ENCODE assay signal across 8 cellular contexts in genomic region chr9:114653556-114654159, GRCh38. TPM values are rescaled to one million over a fixed set of nuclear protein-coding genes. Genes with fewer than 3 reads are reported as not detected.
A peak's percentile ranks its signal among the peaks of the same experiment; 100 is the strongest.
DNase-seq lines count a peak whose midpoint lies in the region; ATAC-seq and TF ChIP-seq lines count a peak whose summit lies in the region.

No MANE protein-coding gene starts in this region.

- peaks cover 5% of the 10 kb centered on the region for H3K36me3 Mint-ChIP-seq in activated T-helper 2 cell treated with anti-CD3 and anti-CD28 coated beads, Interferon-gamma antibody, Interleukin-2, Interleukin-4, amounts not matched to agents 10 μg/mL and 5 μg/mL and 100 μg/mL, durations not matched to agents 14 hours and 24 hours and 36 hours (ENCODE audit: low read depth)

- H3K9me3 Mint-ChIP-seq in activated T-helper 2 cell treated with anti-CD3 and anti-CD28 coated beads, Interferon-gamma antibody, Interleukin-2, Interleukin-4, amounts not matched to agents 10 μg/mL and 5 μg/mL and 100 μg/mL, durations not matched to agents 14 hours and 24 hours and 36 hours = no peaks in the 10 kb centered on the region

- H3K9me3 ChIP-seq in BLaER1 = no peaks in the 10 kb centered on the region
- H3K9me3 ChIP-seq in osteoblast (ENCODE audit: low read depth, low read length) = no peaks in the 10 kb centered on the region
- no peaks in the 10 kb centered on the region for H3K9me3 ChIP-seq in thoracic aorta

- H3K27ac ChIP-seq in BLaER1 (peak overlapping the region; percentile 25; the same call in 1 of the 2 replicates), foreskin keratinocyte (no peak overlapping the region), osteoblast (ENCODE audit: low read depth, low read length) (peak overlapping the region; percentile 42), thoracic aorta (no peak overlapping the region)

- peaks cover 21% of the 10 kb centered on the region for H3K4me1 Mint-ChIP-seq in activated T-helper 2 cell treated with anti-CD3 and anti-CD28 coated beads, Interferon-gamma antibody, Interleukin-2, Interleukin-4, amounts not matched to agents 10 μg/mL and 5 μg/mL and 100 μg/mL, durations not matched to agents 14 hours and 24 hours and 36 hours (ENCODE audit: low read depth)

- no peak overlapping the region for H3K4me3 ChIP-seq in BLaER1
- H3K4me3 ChIP-seq in osteoblast (ENCODE audit: insufficient read depth, low read length) = no peak overlapping the region
- no peak overlapping the region for H3K4me3 ChIP-seq in thoracic aorta

- H3K27me3 ChIP-seq in BLaER1 (no peaks in the 10 kb centered on the region), foreskin keratinocyte (no peaks in the 10 kb centered on the region), osteoblast (ENCODE audit: insufficient read depth, low read length) (no peaks in the 10 kb centered on the region), thoracic aorta (replicated peaks; ENCODE audit: insufficient read depth) (no peaks in the 10 kb centered on the region)

- no peaks in the 10 kb centered on the region; the same call in 1 of the 2 replicates for H3K4me1 ChIP-seq in BLaER1
- H3K4me1 ChIP-seq in foreskin keratinocyte = no peaks in the 10 kb centered on the region
- peaks cover 20% of the 10 kb centered on the region for H3K4me1 ChIP-seq in osteoblast (ENCODE audit: insufficient read depth, low read length)
- no peaks in the 10 kb centered on the region for H3K4me1 ChIP-seq in thoracic aorta (ENCODE audit: control insufficient read depth in 1 of 2, low read depth in 2 of 2)

- H3K79me2 ChIP-seq in osteoblast (ENCODE audit: insufficient read depth, low read length) = no peaks in the 10 kb centered on the region

- intact Hi-C loops in activated T-helper 2 cell treated with anti-CD3 and anti-CD28 coated beads, Interferon-gamma antibody, Interleukin-2, Interleukin-4, amounts not matched to agents 10 μg/mL and 5 μg/mL and 100 μg/mL, durations not matched to agents 14 hours and 24 hours and 36 hours (cut with micrococcal nuclease) = loop anchor here (1.0 to 5.0 kb wide), 6 partner anchors 41 to 248 kb away; partner anchors contain the start of gene WHRN

- H3K27me3 Mint-ChIP-seq in activated T-helper 2 cell treated with anti-CD3 and anti-CD28 coated beads, Interferon-gamma antibody, Interleukin-2, Interleukin-4, amounts not matched to agents 10 μg/mL and 5 μg/mL and 100 μg/mL, durations not matched to agents 14 hours and 24 hours and 36 hours (ENCODE audit: low read depth) = no peaks in the 10 kb centered on the region

- in situ Hi-C loops in KBM-7 (cut with MboI; ENCODE audit: low pct_unique_long_range_greater_than_20kb, low sequenced_read_pairs) = no loop called here

- ATAC-seq in GM19351 (IDR thresholded peaks at IDR 0.05; ENCODE audit: unreplicated experiment) (peak; percentile 79), foreskin keratinocyte (peak; percentile 68), thoracic aorta (ENCODE audit: insufficient number of reproducible peaks, low FRiP score, low read depth) (no peak)

- H4K20me1 ChIP-seq in BLaER1 (no peaks in the 10 kb centered on the region), osteoblast (ENCODE audit: insufficient read depth, low read length) (no peaks in the 10 kb centered on the region)

- H3K9ac ChIP-seq in BLaER1 = no peak overlapping the region

- peak; percentile 98 for TF ChIP-seq CTCF in foreskin keratinocyte (conservative IDR thresholded peaks at IDR 0.05)
- TF ChIP-seq CTCF in osteoblast (IDR thresholded peaks at IDR 0.05; ENCODE audit: extremely low read depth, low read depth, low read length) = peak; percentile 98
- TF ChIP-seq CTCF in thoracic aorta (IDR thresholded peaks at IDR 0.05) = peak; percentile 84

- H3K27ac Mint-ChIP-seq in activated T-helper 2 cell treated with anti-CD3 and anti-CD28 coated beads, Interferon-gamma antibody, Interleukin-2, Interleukin-4, amounts not matched to agents 10 μg/mL and 5 μg/mL and 100 μg/mL, durations not matched to agents 14 hours and 24 hours and 36 hours = no peak overlapping the region

- H3K36me3 ChIP-seq in BLaER1 = peaks cover 13% of the 10 kb centered on the region
- H3K36me3 ChIP-seq in osteoblast (ENCODE audit: insufficient read depth, low read length) = no peaks in the 10 kb centered on the region
- no peaks in the 10 kb centered on the region for H3K36me3 ChIP-seq in thoracic aorta

- H2AFZ ChIP-seq in osteoblast (ENCODE audit: low read length) = no peak overlapping the region

- DNase-seq in KBM-7 = peak; percentile 91
- peak; percentile 71 for DNase-seq in RPMI8226
- peak; percentile 73 for DNase-seq in activated T-helper 2 cell treated with anti-CD3 and anti-CD28 coated beads, Interferon-gamma antibody, Interleukin-2, Interleukin-4, amounts not matched to agents 10 μg/mL and 5 μg/mL and 100 μg/mL, durations not matched to agents 14 hours and 24 hours and 36 hours (ENCODE audit: low spot score)
- DNase-seq in foreskin keratinocyte = peak in 1 of 2 donors; percentile 58
- peak; percentile 85 for DNase-seq in osteoblast (ENCODE audit: insufficient read length, low spot score, missing footprints)
- DNase-seq in thoracic aorta (ENCODE audit: low spot score) = peak; percentile 32

- H3K4me3 Mint-ChIP-seq in activated T-helper 2 cell treated with anti-CD3 and anti-CD28 coated beads, Interferon-gamma antibody, Interleukin-2, Interleukin-4, amounts not matched to agents 10 μg/mL and 5 μg/mL and 100 μg/mL, durations not matched to agents 14 hours and 24 hours and 36 hours (ENCODE audit: low read depth) = no peak overlapping the region

- H3K4me2 ChIP-seq in BLaER1 = no peak overlapping the region
- H3K4me2 ChIP-seq in osteoblast (ENCODE audit: insufficient read depth, low read length) = no peak overlapping the region

RNA-seq across cellular contexts. Expression of gene TEX53, which starts 3.9 kb away (rescaled TPM):
- total RNA-seq in activated T-helper 2 cell treated with anti-CD3 and anti-CD28 coated beads, Interferon-gamma antibody, Interleukin-2, Interleukin-4, amounts not matched to agents 10 μg/mL and 5 μg/mL and 100 μg/mL, durations not matched to agents 14 hours and 24 hours and 36 hours = not detected in 2 replicates
- total RNA-seq in foreskin keratinocyte (not detected in 2 replicates), osteoblast (not detected in 2 replicates), thoracic aorta (not detected)
- polyA plus RNA-seq in foreskin keratinocyte = not detected in 2 replicates

RNA-seq across cellular contexts. Expression of gene TEX48, which starts 28.3 kb away (rescaled TPM):
- 0.41 and 0.68 TPM in 2 replicates for total RNA-seq in activated T-helper 2 cell treated with anti-CD3 and anti-CD28 coated beads, Interferon-gamma antibody, Interleukin-2, Interleukin-4, amounts not matched to agents 10 μg/mL and 5 μg/mL and 100 μg/mL, durations not matched to agents 14 hours and 24 hours and 36 hours
- not detected in 2 replicates for total RNA-seq in foreskin keratinocyte
- 0.08 TPM in 1 of 2 replicates, not detected in the other for polyA plus RNA-seq in foreskin keratinocyte
- not detected in 2 replicates for total RNA-seq in osteoblast
- total RNA-seq in thoracic aorta = not detected

RNA-seq across cellular contexts. Expression of gene TMEM268, which starts 42.6 kb away (rescaled TPM):
- 17.7 and 19.4 TPM in 2 replicates for total RNA-seq in activated T-helper 2 cell treated with anti-CD3 and anti-CD28 coated beads, Interferon-gamma antibody, Interleukin-2, Interleukin-4, amounts not matched to agents 10 μg/mL and 5 μg/mL and 100 μg/mL, durations not matched to agents 14 hours and 24 hours and 36 hours
- total RNA-seq in foreskin keratinocyte (7.2 and 8.7 TPM in 2 replicates), osteoblast (12.3 and 13.8 TPM in 2 replicates), thoracic aorta (10 to 100 TPM in 1 of 2 donors, 1 to 10 TPM in 1; 7.7 to 10.9 TPM)
- polyA plus RNA-seq in foreskin keratinocyte = 2.9 and 3.0 TPM in 2 replicates

Comparison
In these comparisons a context has a peak if more than half of its experiments do, and no peak if none do; other contexts are left out.
1. H3K27ac ChIP-seq: peak in BLaER1 (single experiment) and osteoblast (single experiment); none in foreskin keratinocyte (single experiment) and thoracic aorta (0 of 2).
2. Peak in every context shown above with its lines, with median percentiles within 50 percentile points of each other: CTCF ChIP-seq.